In genomic region chr5:73615947-73616346, GRCh38 we compare ENCODE assay signal across 30 cellular contexts. TPM values are rescaled to one million over a fixed set of nuclear protein-coding genes. Genes with fewer than 3 reads are reported as not detected.
"Had no signal": no experiment of that assay in that cellular context is flagged by ENCODE, and none has a peak within 500 bp of the region (broad histone marks: within the 10 kb centered on the region; RNA-seq: fewer than 3 reads in every experiment).

No MANE protein-coding gene starts in this region.

- H3K4me3 ChIP-seq: neural progenitor cell, ovary, psoas muscle, right lobe of liver, sigmoid colon, suprapubic skin, testis, tibial nerve, upper lobe of left lung, vagina had no signal

- H3K79me2 ChIP-seq: parathyroid adenoma had no signal

- H3K4me3 Mint-ChIP-seq: natural killer cell; nephron; neural progenitor cell; stimulated activated effector memory CD8-positive, alpha-beta T cell treated with anti-CD3 and anti-CD28 coated beads, Interleukin-12 subunit alpha, Interleukin-12 subunit beta, amount 100 ng/mL, for 72 hours; stimulated activated naive CD8-positive, alpha-beta T cell treated with anti-CD3 and anti-CD28 coated beads, Interleukin-15, amount 100 ng/mL, for 72 hours had no signal

- H3K27ac Mint-ChIP-seq: natural killer cell; nephron; neural progenitor cell; progenitor cell of endocrine pancreas; stimulated activated effector memory CD8-positive, alpha-beta T cell treated with anti-CD3 and anti-CD28 coated beads, Interleukin-12 subunit alpha, Interleukin-12 subunit beta, amount 100 ng/mL, for 72 hours; stimulated activated naive CD8-positive, alpha-beta T cell treated with anti-CD3 and anti-CD28 coated beads, Interleukin-15, amount 100 ng/mL, for 72 hours had no signal

- DNase-seq: natural killer cell; occipital lobe; ovary; posterior cingulate gyrus; psoas muscle; right cardiac atrium; right lobe of liver; sigmoid colon; small intestine; stimulated activated CD4-positive, alpha-beta T cell treated with anti-CD3 and anti-CD28 coated beads, Interleukin-15, amount 100 ng/mL, for 24 hours; stimulated activated CD4-positive, alpha-beta T cell treated with anti-CD3 and anti-CD28 coated beads, Interleukin-2, amount 100 ng/mL, for 24 hours; stimulated activated CD4-positive, alpha-beta T cell treated with anti-CD3 and anti-CD28 coated beads, Interleukin-2, amount 100 ng/mL, for 48 hours; stimulated activated CD4-positive, alpha-beta T cell treated with anti-CD3 and anti-CD28 coated beads, Interleukin-4, amount 100 ng/mL, for 24 hours; stimulated activated naive CD4-positive, alpha-beta T cell; stimulated activated naive CD8-positive, alpha-beta T cell treated with anti-CD3 and anti-CD28 coated beads, Interleukin-15, amount 100 ng/mL, for 72 hours; stimulated activated naive CD8-positive, alpha-beta T cell treated with anti-CD3 and anti-CD28 coated beads, Interleukin-15, Interleukin-2, amounts not matched to agents 100 U/mL and 50 U/mL, for 24 hours; substantia nigra; testis; trophoblast cell; upper lobe of left lung had no signal

- H3K9ac ChIP-seq: neural progenitor cell, parathyroid adenoma had no signal

- H3K27me3 ChIP-seq: neural progenitor cell, ovary, right lobe of liver, sigmoid colon, suprapubic skin, testis, tibial nerve, upper lobe of left lung, vagina had no signal

- H3K27ac ChIP-seq: neural progenitor cell, ovary, parathyroid adenoma, psoas muscle, right lobe of liver, sigmoid colon, suprapubic skin, testis, tibial nerve, upper lobe of left lung, vagina had no signal

- H3K4me2 ChIP-seq: neural progenitor cell had no signal

- H3K36me3 ChIP-seq: neural progenitor cell, ovary, right lobe of liver, sigmoid colon, suprapubic skin, tibial nerve, upper lobe of left lung, vagina had no signal

- H2AFZ ChIP-seq: neural progenitor cell, parathyroid adenoma had no signal

- FAIRE-seq: small intestine, urothelium cell line had no signal

- ATAC-seq: natural killer cell; psoas muscle; right cardiac atrium; right lobe of liver; stimulated activated effector memory CD8-positive, alpha-beta T cell treated with anti-CD3 and anti-CD28 coated beads, Interleukin-12 subunit alpha, Interleukin-12 subunit beta, amount 100 ng/mL, for 72 hours; stimulated activated naive CD8-positive, alpha-beta T cell treated with anti-CD3 and anti-CD28 coated beads, Interleukin-15, amount 100 ng/mL, for 72 hours; stimulated activated naive CD8-positive, alpha-beta T cell treated with anti-CD3 and anti-CD28 coated beads, Interleukin-15, Interleukin-2, amounts not matched to agents 100 U/mL and 50 U/mL, for 24 hours had no signal

- H3K4me1 Mint-ChIP-seq: natural killer cell; neural progenitor cell; stimulated activated effector memory CD8-positive, alpha-beta T cell treated with anti-CD3 and anti-CD28 coated beads, Interleukin-12 subunit alpha, Interleukin-12 subunit beta, amount 100 ng/mL, for 72 hours; stimulated activated naive CD8-positive, alpha-beta T cell treated with anti-CD3 and anti-CD28 coated beads, Interleukin-15, amount 100 ng/mL, for 72 hours had no signal

- H3K4me1 ChIP-seq: neural progenitor cell, parathyroid adenoma, psoas muscle, sigmoid colon, suprapubic skin, testis, tibial nerve, upper lobe of left lung, vagina had no signal

- H3K36me3 Mint-ChIP-seq: natural killer cell; neural progenitor cell; stimulated activated effector memory CD8-positive, alpha-beta T cell treated with anti-CD3 and anti-CD28 coated beads, Interleukin-12 subunit alpha, Interleukin-12 subunit beta, amount 100 ng/mL, for 72 hours had no signal

- H3K9me3 Mint-ChIP-seq: natural killer cell; nephron; neural progenitor cell; stimulated activated effector memory CD8-positive, alpha-beta T cell treated with anti-CD3 and anti-CD28 coated beads, Interleukin-12 subunit alpha, Interleukin-12 subunit beta, amount 100 ng/mL, for 72 hours; stimulated activated naive CD8-positive, alpha-beta T cell treated with anti-CD3 and anti-CD28 coated beads, Interleukin-15, amount 100 ng/mL, for 72 hours had no signal

- H3K9me3 ChIP-seq: ovary, psoas muscle, right lobe of liver, sigmoid colon, suprapubic skin, testis, tibial nerve, upper lobe of left lung, vagina had no signal

RNA-seq across cellular contexts. Expression of gene ARHGEF28, which starts 10.0 kb away (rescaled TPM):
- polyA plus RNA-seq: neural cell had no signal
